ENCODE assay signal across 12 cellular contexts in genomic region chr7:4631021-4631663, GRCh38. TPM values are rescaled to one million over a fixed set of nuclear protein-coding genes. Genes with fewer than 3 reads are reported as not detected.
DNase-seq lines count a peak whose midpoint lies in the region; ATAC-seq, FAIRE-seq and TF ChIP-seq lines count a peak whose summit lies in the region.
"Had no signal": no experiment of that assay in that cellular context is flagged by ENCODE, and none has a peak within 500 bp of the region (broad histone marks: within the 10 kb centered on the region; RNA-seq: fewer than 3 reads in every experiment).

No MANE protein-coding gene starts in this region.

- WGBS in heart left ventricle, 4 donors, result 66 to 71% (median 68%) methylated on average over 20 of the region's 20 CpGs
- WGBS in esophagus squamous epithelium, 2 donors, result 69 to 89% methylated on average over 12 to 14 of the region's 20 CpGs
- WGBS in neuronal stem cell (ENCODE audit: extremely low coverage in 2 of 2, insufficient read length in 2 of 2, insufficient replicate concordance in 1 of 2), 2 donors, result no CpG with 5 or more reads among the region's 20 CpGs

- H3K36me3 Mint-ChIP-seq in activated CD4-positive, alpha-beta T cell treated with anti-CD3 and anti-CD28 coated beads, Interleukin-2, amount 10 ng/mL, durations not matched to agents 24 days and 14 days (ENCODE audit: low read depth), result no peaks in the 10 kb centered on the region
- H3K36me3 Mint-ChIP-seq in activated naive CD4-positive, alpha-beta T cell treated with anti-CD3 and anti-CD28 coated beads, Interleukin-2, amount 10 ng/mL, durations not matched to agents 7 days and 5 days, result no peaks in the 10 kb centered on the region

- H3K4me1 ChIP-seq in heart left ventricle (peaks cover 0 to 17% (median 6%) of the 10 kb centered on the region in 12 donors), esophagus squamous epithelium (peaks cover 0 to 28% (median 13%) of the 10 kb centered on the region in 3 donors), neuronal stem cell (ENCODE audit: control insufficient read depth in 2 of 2, insufficient read depth in 1 of 2, low read depth in 1 of 2, low read length in 2 of 2) (peaks cover 0 to 2% of the 10 kb centered on the region in 2 donors)

- H4K91ac ChIP-seq in neuronal stem cell (ENCODE audit: low read depth, low read length, poor library complexity), result no peak overlapping the region

- H3K9me3 Mint-ChIP-seq in activated CD4-positive, alpha-beta T cell treated with anti-CD3 and anti-CD28 coated beads, Interleukin-2, amount 10 ng/mL, durations not matched to agents 24 days and 14 days, result no peaks in the 10 kb centered on the region
- H3K9me3 Mint-ChIP-seq in activated naive CD4-positive, alpha-beta T cell treated with anti-CD3 and anti-CD28 coated beads, Interleukin-2, amount 10 ng/mL, durations not matched to agents 7 days and 5 days, result no peaks in the 10 kb centered on the region
- H3K9me3 Mint-ChIP-seq: activated CD8-positive, alpha-beta T cell treated with anti-CD3 and anti-CD28 coated beads for 36 hours had no signal

- H2BK12ac ChIP-seq in neuronal stem cell (ENCODE audit: low read length), result no peak overlapping the region

- no peak overlapping the region for H2BK120ac ChIP-seq in neuronal stem cell (ENCODE audit: low read depth, low read length)

- peak overlapping the region; percentile 85 for H2AFZ ChIP-seq in neuronal stem cell (ENCODE audit: low read length)

- CTCF ChIA-PET in activated naive CD4-positive, alpha-beta T cell treated with anti-CD3 and anti-CD28 coated beads, Interleukin-2, amount 10 ng/mL, durations not matched to agents 7 days and 5 days (lab: Charles Lee), result interaction anchor here (0.7 kb wide), 1 partner anchor 41 kb away, joined by 4 read pairs; no protein-coding TSS in a partner anchor

- DNase-seq in heart left ventricle, result no peak
- DNase-seq in left cardiac atrium, result no peak
- no peak for DNase-seq in esophagus squamous epithelium (lab: John Stamatoyannopoulos, UW)
- DNase-seq in neuronal stem cell (ENCODE audit: low spot score), result no peak
- no peak for DNase-seq in HuH-7.5 (ENCODE audit: low spot score)
- no peak for DNase-seq in activated CD4-positive, alpha-beta T cell treated with anti-CD3 and anti-CD28 coated beads, Interleukin-2, amount 10 ng/mL, durations not matched to agents 24 days and 14 days
- DNase-seq in activated naive CD4-positive, alpha-beta T cell treated with anti-CD3 and anti-CD28 coated beads, Interleukin-2, amount 10 ng/mL, durations not matched to agents 7 days and 5 days, result no peak
- DNase-seq in GM12892 (ENCODE audit: insufficient read length), result no peak
- DNase-seq: activated CD8-positive, alpha-beta T cell treated with anti-CD3 and anti-CD28 coated beads for 36 hours; activated naive CD4-positive, alpha-beta T cell treated with Interleukin-2 at 50 U/mL for 16 hours; T-helper 2 cell had no signal

- H3K36me3 ChIP-seq in heart left ventricle (no peaks in the 10 kb centered on the region), esophagus squamous epithelium (no peaks in the 10 kb centered on the region), neuronal stem cell (replicated peaks in 1 of 2; ENCODE audit: control insufficient read depth in 2 of 2, insufficient read depth in 2 of 2, low read length in 2 of 2) (no peaks in the 10 kb centered on the region)

- peak overlapping the region; percentile 46 for H3K18ac ChIP-seq in neuronal stem cell (ENCODE audit: low read length)

- TF ChIP-seq POLR2A in heart left ventricle (IDR thresholded peaks at IDR 0.05) (no peak), esophagus squamous epithelium (IDR thresholded peaks at IDR 0.05) (no peak), GM12892 (IDR thresholded peaks at IDR 0.05; ENCODE audit: low read depth, low read length) (no peak)

- no peak overlapping the region for H3K9ac ChIP-seq in neuronal stem cell (ENCODE audit: low read depth, low read length, poor library complexity)

- H2BK15ac ChIP-seq in neuronal stem cell (ENCODE audit: low read length), result no peak overlapping the region

- no peaks in the 10 kb centered on the region for H3K27me3 ChIP-seq in heart left ventricle
- no peaks in the 10 kb centered on the region for H3K27me3 ChIP-seq in esophagus squamous epithelium
- H3K27me3 ChIP-seq in neuronal stem cell (ENCODE audit: control insufficient read depth in 3 of 3, insufficient read depth in 3 of 3, low read depth in 1 of 3, low read length in 3 of 3), result no peaks in the 10 kb centered on the region

- peak overlapping the region; percentile 0 for H3K23ac ChIP-seq in neuronal stem cell (ENCODE audit: low read depth, low read length, poor library complexity)

- H3K4me3 ChIP-seq in heart left ventricle, result peak overlapping the region in 8 of 12 donors; percentile 18 to 41 (median 31)
- H3K4me3 ChIP-seq in esophagus squamous epithelium, result peak overlapping the region in 2 of 4 donors; percentile 30 to 56
- peak overlapping the region in 1 of 2 donors; percentile 36 for H3K4me3 ChIP-seq in neuronal stem cell (ENCODE audit: low read length in 2 of 2)

- H4K8ac ChIP-seq in neuronal stem cell (ENCODE audit: low read depth, low read length), result no peak overlapping the region

- H3K4ac ChIP-seq in neuronal stem cell (ENCODE audit: low read length), result no peak overlapping the region

- no peak overlapping the region for H2AK5ac ChIP-seq in neuronal stem cell (ENCODE audit: low read depth, low read length)

- no peaks in the 10 kb centered on the region for H3K79me1 ChIP-seq in neuronal stem cell (ENCODE audit: low read depth, low read length)

- H3K14ac ChIP-seq in neuronal stem cell (ENCODE audit: low read length), result no peak overlapping the region

- TF ChIP-seq CTCF in heart left ventricle (IDR thresholded peaks at IDR 0.05) (no peak), esophagus squamous epithelium (IDR thresholded peaks at IDR 0.05) (no peak)

- H3K27ac ChIP-seq in heart left ventricle (peak overlapping the region in 3 of 12 donors; percentile 43 to 64 (median 44)), esophagus squamous epithelium (peak overlapping the region; percentile 16 to 86 (median 73)), neuronal stem cell (replicated peaks; ENCODE audit: low read length) (no peak overlapping the region)

- ATAC-seq in heart left ventricle, result no peak
- no peak for ATAC-seq in left cardiac atrium
- ATAC-seq: activated CD8-positive, alpha-beta T cell treated with anti-CD3 and anti-CD28 coated beads for 36 hours had no signal

- no peaks in the 10 kb centered on the region for H3K27me3 Mint-ChIP-seq in activated CD4-positive, alpha-beta T cell treated with anti-CD3 and anti-CD28 coated beads, Interleukin-2, amount 10 ng/mL, durations not matched to agents 24 days and 14 days
- peaks cover 14% of the 10 kb centered on the region for H3K27me3 Mint-ChIP-seq in activated naive CD4-positive, alpha-beta T cell treated with anti-CD3 and anti-CD28 coated beads, Interleukin-2, amount 10 ng/mL, durations not matched to agents 7 days and 5 days
- H3K27me3 Mint-ChIP-seq: activated CD8-positive, alpha-beta T cell treated with anti-CD3 and anti-CD28 coated beads for 36 hours had no signal

- H2BK5ac ChIP-seq in neuronal stem cell (ENCODE audit: low read length), result no peak overlapping the region

- intact Hi-C loops in heart left ventricle (cut with DNase I) (loop anchor here in 7 of 10 donors (1.0 to 5.0 kb wide), 4 partner anchors 18 to 709 kb away; no protein-coding TSS in a partner anchor), left cardiac atrium (cut with DNase I) (no loop called here), esophagus squamous epithelium (cut with DNase I) (no loop called here)
- intact Hi-C loops in activated CD4-positive, alpha-beta T cell treated with anti-CD3 and anti-CD28 coated beads, Interleukin-2, amount 10 ng/mL, durations not matched to agents 24 days and 14 days (cut with micrococcal nuclease), result no loop called here

- H3K4me2 ChIP-seq in neuronal stem cell (ENCODE audit: insufficient read depth, low read length, poor library complexity, severe bottlenecking), result no peak overlapping the region

- H3K9me3 ChIP-seq in heart left ventricle (no peaks in the 10 kb centered on the region), esophagus squamous epithelium (no peaks in the 10 kb centered on the region), neuronal stem cell (replicated peaks in 1 of 2; ENCODE audit: control insufficient read depth in 2 of 2, insufficient read depth in 1 of 2, low read depth in 1 of 2, low read length in 2 of 2) (peaks cover 0 to 2% of the 10 kb centered on the region in 2 donors)

- FAIRE-seq in GM12892 (lab: Jason Lieb, UNC), result no peak
- FAIRE-seq: GM12891 had no signal

- H3K4me3 Mint-ChIP-seq in activated CD4-positive, alpha-beta T cell treated with anti-CD3 and anti-CD28 coated beads, Interleukin-2, amount 10 ng/mL, durations not matched to agents 24 days and 14 days, result no peak overlapping the region
- H3K4me3 Mint-ChIP-seq in activated naive CD4-positive, alpha-beta T cell treated with anti-CD3 and anti-CD28 coated beads, Interleukin-2, amount 10 ng/mL, durations not matched to agents 7 days and 5 days, result no peak overlapping the region
- H3K4me3 Mint-ChIP-seq: activated CD8-positive, alpha-beta T cell treated with anti-CD3 and anti-CD28 coated beads for 36 hours had no signal

- H3K27ac Mint-ChIP-seq in activated CD4-positive, alpha-beta T cell treated with anti-CD3 and anti-CD28 coated beads, Interleukin-2, amount 10 ng/mL, durations not matched to agents 24 days and 14 days, result no peak overlapping the region
- H3K27ac Mint-ChIP-seq in activated naive CD4-positive, alpha-beta T cell treated with anti-CD3 and anti-CD28 coated beads, Interleukin-2, amount 10 ng/mL, durations not matched to agents 7 days and 5 days, result no peak overlapping the region
- H3K27ac Mint-ChIP-seq: activated CD8-positive, alpha-beta T cell treated with anti-CD3 and anti-CD28 coated beads for 36 hours had no signal

- H3K4me1 Mint-ChIP-seq in activated CD4-positive, alpha-beta T cell treated with anti-CD3 and anti-CD28 coated beads, Interleukin-2, amount 10 ng/mL, durations not matched to agents 24 days and 14 days, result no peaks in the 10 kb centered on the region
- H3K4me1 Mint-ChIP-seq in activated naive CD4-positive, alpha-beta T cell treated with anti-CD3 and anti-CD28 coated beads, Interleukin-2, amount 10 ng/mL, durations not matched to agents 7 days and 5 days, result no peaks in the 10 kb centered on the region

RNA-seq across cellular contexts. Expression of gene FOXK1, which starts 51.0 kb away (rescaled TPM):
- total RNA-seq in heart left ventricle, result 10 to 100 TPM; 12.4 to 43.7 (median 22.5) TPM
- polyA plus RNA-seq in heart left ventricle, result 1 to 10 TPM; 9.3 to 9.4 TPM
- 10 to 100 TPM; 17.5 to 22.1 TPM for total RNA-seq in left cardiac atrium
- total RNA-seq in esophagus squamous epithelium, result 10 to 100 TPM; 11.9 to 25.7 (median 15.9) TPM
- 7.6 TPM for polyA plus RNA-seq in neuronal stem cell (2013, experiment 1 of 2)
- 8.2 TPM for polyA plus RNA-seq in neuronal stem cell (2013, experiment 2 of 2)
- 36.6 TPM in 2 replicates for total RNA-seq in activated CD4-positive, alpha-beta T cell treated with anti-CD3 and anti-CD28 coated beads, Interleukin-2, amount 10 ng/mL, durations not matched to agents 24 days and 14 days
- polyA plus RNA-seq in GM12892 (2012; ENCODE audit: missing spikeins), result 7.0 TPM

Comparison
In these comparisons a context has a peak if more than half of its experiments do, and no peak if none do; other contexts are left out.
1. intact Hi-C loops: an anchor here in heart left ventricle (1.0 to 5.0 kb wide); none called in left cardiac atrium, esophagus squamous epithelium and activated CD4-positive, alpha-beta T cell treated with anti-CD3 and anti-CD28 coated beads, Interleukin-2, amount 10 ng/mL, durations not matched to agents 24 days and 14 days.